In genomic region chr9:90099262-90099982, GRCh38 we compare ENCODE assay signal across 7 cellular contexts.
DNase-seq lines count a peak whose midpoint lies in the region; TF ChIP-seq lines count a peak whose summit lies in the region.

No MANE protein-coding gene starts in this region.

- H3K36me3 Mint-ChIP-seq in activated naive CD8-positive, alpha-beta T cell treated with anti-CD3 and anti-CD28 coated beads for 36 hours = no peaks in the 10 kb centered on the region

- H3K18ac ChIP-seq in neuronal stem cell (ENCODE audit: low read length) = no peak overlapping the region

- H4K8ac ChIP-seq in neuronal stem cell (ENCODE audit: low read depth, low read length) = no peak overlapping the region

- peak; percentile 20 to 83 (median 67) for TF ChIP-seq CTCF in dorsolateral prefrontal cortex (IDR thresholded peaks at IDR 0.05 in 54 of 56, conservative IDR thresholded peaks at IDR 0.05 in 2 of 56; ENCODE audit: low read depth in 1 of 56, partially characterized antibody in 56 of 56)

- no peak overlapping the region for H3K4me3 ChIP-seq in dorsolateral prefrontal cortex
- H3K4me3 ChIP-seq in neuronal stem cell (ENCODE audit: low read length in 2 of 2) = no peak overlapping the region

- no peak overlapping the region for H3K14ac ChIP-seq in neuronal stem cell (ENCODE audit: low read length)

- no peak overlapping the region for H3K23ac ChIP-seq in neuronal stem cell (ENCODE audit: low read depth, low read length, poor library complexity)

- no peak overlapping the region for H2BK15ac ChIP-seq in neuronal stem cell (ENCODE audit: low read length)

- no peak overlapping the region for H3K9ac ChIP-seq in neuronal stem cell (ENCODE audit: low read depth, low read length, poor library complexity)

- H3K9me3 Mint-ChIP-seq in activated naive CD8-positive, alpha-beta T cell treated with anti-CD3 and anti-CD28 coated beads for 36 hours = no peaks in the 10 kb centered on the region

- peak; percentile 13 for DNase-seq in H4 (ENCODE audit: low spot score)
- peak; percentile 49 for DNase-seq in NCI-H2081 treated with DMSO at 0.1 percent for 48 hours (lab: John Stamatoyannopoulos, UW)
- DNase-seq in dorsolateral prefrontal cortex = no peak
- no peak for DNase-seq in neuronal stem cell (ENCODE audit: low spot score)
- DNase-seq in cerebellum (ENCODE audit: low spot score) = no peak
- DNase-seq in activated naive CD8-positive, alpha-beta T cell treated with anti-CD3 and anti-CD28 coated beads for 36 hours = no peak
- DNase-seq in central memory CD4-positive, alpha-beta T cell = no peak

- intact Hi-C loops in dorsolateral prefrontal cortex (cut with DNase I) = loop anchor here (5.0 to 10.0 kb wide), 4 partner anchors 165 to 422 kb away; no protein-coding TSS in a partner anchor

- H4K91ac ChIP-seq in neuronal stem cell (ENCODE audit: low read depth, low read length, poor library complexity) = no peak overlapping the region

- WGBS in neuronal stem cell (ENCODE audit: extremely low coverage in 2 of 2, insufficient read length in 2 of 2, insufficient replicate concordance in 1 of 2), 2 donors = 100% methylated on average over 2 of the region's 9 CpGs; no CpG with 5 or more reads in 1 of the 2 donors

- peaks cover 0 to 2% of the 10 kb centered on the region in 2 donors for H3K4me1 ChIP-seq in neuronal stem cell (ENCODE audit: control insufficient read depth in 2 of 2, insufficient read depth in 1 of 2, low read depth in 1 of 2, low read length in 2 of 2)

- H3K79me1 ChIP-seq in neuronal stem cell (ENCODE audit: low read depth, low read length) = no peaks in the 10 kb centered on the region

- no peak overlapping the region for H2BK5ac ChIP-seq in neuronal stem cell (ENCODE audit: low read length)

- H2BK120ac ChIP-seq in neuronal stem cell (ENCODE audit: low read depth, low read length) = no peak overlapping the region

- no peak overlapping the region for H3K27ac Mint-ChIP-seq in activated naive CD8-positive, alpha-beta T cell treated with anti-CD3 and anti-CD28 coated beads for 36 hours

- H3K4me2 ChIP-seq in neuronal stem cell (ENCODE audit: insufficient read depth, low read length, poor library complexity, severe bottlenecking) = no peak overlapping the region

- H3K4me1 Mint-ChIP-seq in activated naive CD8-positive, alpha-beta T cell treated with anti-CD3 and anti-CD28 coated beads for 36 hours = peaks cover 5% of the 10 kb centered on the region

- H3K4me3 Mint-ChIP-seq in activated naive CD8-positive, alpha-beta T cell treated with anti-CD3 and anti-CD28 coated beads for 36 hours = no peak overlapping the region

- no peak overlapping the region for H2AFZ ChIP-seq in neuronal stem cell (ENCODE audit: low read length)

- no peak overlapping the region for H2AK5ac ChIP-seq in neuronal stem cell (ENCODE audit: low read depth, low read length)

- H3K27me3 ChIP-seq in dorsolateral prefrontal cortex (no peaks in the 10 kb centered on the region), neuronal stem cell (ENCODE audit: control insufficient read depth in 3 of 3, insufficient read depth in 3 of 3, low read depth in 1 of 3, low read length in 3 of 3) (peaks cover 0 to 10% (median 5%) of the 10 kb centered on the region in 3 experiments)

- peaks cover 0 to 2% of the 10 kb centered on the region in 2 donors for H3K9me3 ChIP-seq in neuronal stem cell (replicated peaks in 1 of 2; ENCODE audit: control insufficient read depth in 2 of 2, insufficient read depth in 1 of 2, low read depth in 1 of 2, low read length in 2 of 2)

- H3K27me3 Mint-ChIP-seq in activated naive CD8-positive, alpha-beta T cell treated with anti-CD3 and anti-CD28 coated beads for 36 hours = peaks cover 26% of the 10 kb centered on the region

- H2BK12ac ChIP-seq in neuronal stem cell (ENCODE audit: low read length) = peak overlapping the region; percentile 26

- no peak overlapping the region for H3K4ac ChIP-seq in neuronal stem cell (ENCODE audit: low read length)

- H3K27ac ChIP-seq in dorsolateral prefrontal cortex (no peak overlapping the region), neuronal stem cell (replicated peaks; ENCODE audit: low read length) (no peak overlapping the region)

- H3K36me3 ChIP-seq in neuronal stem cell (replicated peaks in 1 of 2; ENCODE audit: control insufficient read depth in 2 of 2, insufficient read depth in 2 of 2, low read length in 2 of 2) = no peaks in the 10 kb centered on the region

Comparison
In these comparisons a context has a peak if more than half of its experiments do, and no peak if none do; other contexts are left out.
1. DNase-seq: peak in H4 (single experiment) and NCI-H2081 treated with DMSO at 0.1 percent for 48 hours (single experiment); none in dorsolateral prefrontal cortex (0 of 10), neuronal stem cell (single experiment), cerebellum (single experiment), activated naive CD8-positive, alpha-beta T cell treated with anti-CD3 and anti-CD28 coated beads for 36 hours (single experiment) and central memory CD4-positive, alpha-beta T cell (single experiment).